Comparison of ENCODE assay signal across 16 cellular contexts in genomic region chr12:116148844-116149243, GRCh38.
DNase-seq lines count a peak whose midpoint lies in the region; ATAC-seq, FAIRE-seq and TF ChIP-seq lines count a peak whose summit lies in the region.
"Had no signal": no experiment of that assay in that cellular context is flagged by ENCODE, and none has a peak within 500 bp of the region (broad histone marks: within the 10 kb centered on the region; RNA-seq: fewer than 3 reads in every experiment).

No MANE protein-coding gene starts in this region.

- H3K79me2 ChIP-seq in GM12878 (ENCODE audit: control insufficient read depth, insufficient read depth, low read length), result peaks cover 4% of the 10 kb centered on the region

- peaks cover 59 to 62% of the 10 kb centered on the region in 2 donors for H3K4me1 Mint-ChIP-seq in natural killer cell

- DNase-seq in A549 (ENCODE audit: low read depth in 1 of 2, low spot score in 1 of 2), result peak in 1 of 2 experiments; percentile 40
- no peak for DNase-seq in GM12891 (ENCODE audit: insufficient read length, low spot score)
- DNase-seq in GM12878 (ENCODE audit: low read depth, low spot score), result no peak
- DNase-seq in natural killer cell, result no peak
- DNase-seq in islet precursor cell, result no peak
- DNase-seq in GM13977 (ENCODE audit: low spot score), result no peak
- DNase-seq: activated naive CD4-positive, alpha-beta T cell treated with anti-CD3 and anti-CD28 coated beads, Interleukin-2, amount 10 ng/mL, durations not matched to agents 7 days and 5 days; effector CD4-positive, alpha-beta T cell; GF-D8; NCI-H2029; retina; SIG-M5 had no signal

- H3K27me3 Mint-ChIP-seq in natural killer cell (ENCODE audit: low read depth in 2 of 2), result no peaks in the 10 kb centered on the region
- H3K27me3 Mint-ChIP-seq: activated naive CD4-positive, alpha-beta T cell treated with anti-CD3 and anti-CD28 coated beads, Interleukin-2, amount 10 ng/mL, durations not matched to agents 7 days and 5 days had no signal

- in situ Hi-C loops in GM12878 (cut with MboI), result no loop called here
- in situ Hi-C loops in GM13977 (cut with MboI; ENCODE audit: low pct_unique_long_range_greater_than_20kb, low sequenced_read_pairs, unreplicated experiment), result no loop called here

- POLR2A ChIA-PET in A549 (lab: Yijun Ruan, JAX) (interaction anchor here (1.1 kb wide), 1 partner anchor 14 kb away, joined by 3 read pairs; no protein-coding TSS in a partner anchor), GM12878 (lab: Charles Lee) (no interaction called here)

- FAIRE-seq in A549 (lab: Jason Lieb, UNC), result peak; percentile 39
- FAIRE-seq in GM12891 (lab: Jason Lieb, UNC), result peak; percentile 72
- FAIRE-seq in GM12878 (lab: Jason Lieb, UNC), result no peak

- TF ChIP-seq POLR2A in A549 (IDR thresholded peaks at IDR 0.05; ENCODE audit: low read length), result no peak
- no peak for TF ChIP-seq POLR2A in GM12891 (IDR thresholded peaks at IDR 0.05; ENCODE audit: low read depth, low read length)
- no peak for TF ChIP-seq POLR2A in GM12878 (IDR thresholded peaks at IDR 0.05; ENCODE audit: low read depth, low read length)

- H3K9me3 Mint-ChIP-seq in natural killer cell, result no peaks in the 10 kb centered on the region
- H3K9me3 Mint-ChIP-seq: activated naive CD4-positive, alpha-beta T cell treated with anti-CD3 and anti-CD28 coated beads, Interleukin-2, amount 10 ng/mL, durations not matched to agents 7 days and 5 days; GM23338 had no signal

- H3K4me1 ChIP-seq in A549 (peaks cover 63% of the 10 kb centered on the region), GM12878 (ENCODE audit: control insufficient read depth, insufficient read depth, low read length) (peaks cover 10% of the 10 kb centered on the region)
- H3K4me1 ChIP-seq: breast epithelium had no signal

- TF ChIP-seq RAD21 in A549 (conservative IDR thresholded peaks at IDR 0.05 in 1 of 2, IDR thresholded peaks at IDR 0.05 in 1 of 2) (no peak), GM12878 (IDR thresholded peaks at IDR 0.05; ENCODE audit: insufficient read depth, low read depth, low read length) (no peak)

- CTCF ChIA-PET in A549 (lab: Yijun Ruan, JAX) (no interaction called here), GM12878 (lab: Yijun Ruan, JAX) (no interaction called here)

- TF ChIP-seq EP300 in A549 (IDR thresholded peaks at IDR 0.05) (no peak), GM12878 (IDR thresholded peaks at IDR 0.05; ENCODE audit: borderline replicate concordance in 1 of 2, control insufficient read depth in 1 of 2, low read depth in 2 of 2, low read length in 2 of 2) (no peak)

- no peaks in the 10 kb centered on the region for H3K36me3 ChIP-seq in GM12878 (ENCODE audit: control insufficient read depth in 2 of 2, insufficient read depth in 2 of 2, low read length in 1 of 2)
- H3K36me3 ChIP-seq: breast epithelium had no signal

- H3K4me2 ChIP-seq in A549, result 0 out of 3 replicates have a peak overlapping the region, but pooled peaks have one; percentile 17
- no peak overlapping the region for H3K4me2 ChIP-seq in GM12878 (ENCODE audit: control insufficient read depth, insufficient read depth)
- H3K4me2 ChIP-seq: GM23338 had no signal

- peak in 1 of 2 experiments; percentile 56; a peak in 3 of 6 replicates for ATAC-seq in A549
- peak; percentile 56 for ATAC-seq in GM12878
- no peak for ATAC-seq in natural killer cell
- ATAC-seq in GM18870 (IDR thresholded peaks at IDR 0.05; ENCODE audit: unreplicated experiment), result no peak
- ATAC-seq: activated CD4-positive, CD25-positive, alpha-beta regulatory T cell treated with anti-CD3 and anti-CD28 coated beads, Interleukin-2, amount 50 U/mL, for 24 hours; GM23338 had no signal

- no peak for TF ChIP-seq CTCF in A549 (IDR thresholded peaks at IDR 0.05)
- TF ChIP-seq CTCF in GM12878 (IDR thresholded peaks at IDR 0.05 in 2 of 3, conservative IDR thresholded peaks at IDR 0.05 in 1 of 3; ENCODE audit: control insufficient read depth in 2 of 3, extremely low read depth in 1 of 3, insufficient read depth in 1 of 3, low read depth in 3 of 3, low read length in 3 of 3), result no peak
- no peak for TF ChIP-seq CTCF in natural killer cell (IDR thresholded peaks at IDR 0.05)
- TF ChIP-seq CTCF in GM13977 (IDR thresholded peaks at IDR 0.05; ENCODE audit: extremely low read depth, insufficient read depth, missing control alignments), result no peak

- peak overlapping the region; percentile 1 to 9 for H3K27ac Mint-ChIP-seq in natural killer cell
- H3K27ac Mint-ChIP-seq: activated naive CD4-positive, alpha-beta T cell treated with anti-CD3 and anti-CD28 coated beads, Interleukin-2, amount 10 ng/mL, durations not matched to agents 7 days and 5 days; GM23338 had no signal

- WGBS in A549 (ENCODE audit: missing lambda C conversion rate), result 50% methylated on average over 3 of the region's 3 CpGs
- 27% methylated on average over 3 of the region's 3 CpGs for WGBS in GM12878 (ENCODE audit: insufficient coverage, insufficient replicate concordance, low lambda C conversion rate, missing lambda C conversion rate)

- H3K4me3 ChIP-seq in A549 (no peak overlapping the region), GM12878 (no peak overlapping the region)
- H3K4me3 ChIP-seq: breast epithelium, GM23338 had no signal

- H2AFZ ChIP-seq in GM12878 (ENCODE audit: control insufficient read depth, low read depth, low read length), result no peak overlapping the region
- H2AFZ ChIP-seq: GM23338 had no signal

- no peak overlapping the region for H3K27ac ChIP-seq in A549
- H3K27ac ChIP-seq in GM12878 (ENCODE audit: control insufficient read depth, insufficient read depth), result no peak overlapping the region
- H3K27ac ChIP-seq: breast epithelium had no signal

- H3K9me3 ChIP-seq in A549, result no peaks in the 10 kb centered on the region
- H3K9me3 ChIP-seq in GM12878 (replicated peaks; ENCODE audit: control insufficient read depth, insufficient read depth, low read length), result no peaks in the 10 kb centered on the region
- H3K9me3 ChIP-seq: breast epithelium had no signal

- RAD21 ChIA-PET in GM12878 (lab: Charles Lee; ENCODE audit: unreplicated experiment), result no interaction called here

- SMC1A ChIA-PET in GM12878 (lab: Charles Lee; ENCODE audit: uncharacterized antibody, unreplicated experiment), result no interaction called here

- no peaks in the 10 kb centered on the region for H3K36me3 Mint-ChIP-seq in natural killer cell
- H3K36me3 Mint-ChIP-seq: activated naive CD4-positive, alpha-beta T cell treated with anti-CD3 and anti-CD28 coated beads, Interleukin-2, amount 10 ng/mL, durations not matched to agents 7 days and 5 days had no signal

- H3K4me3 Mint-ChIP-seq in natural killer cell, result no peak overlapping the region
- H3K4me3 Mint-ChIP-seq: activated naive CD4-positive, alpha-beta T cell treated with anti-CD3 and anti-CD28 coated beads, Interleukin-2, amount 10 ng/mL, durations not matched to agents 7 days and 5 days; GM23338 had no signal

- intact Hi-C loops in GM12878 (cut with micrococcal nuclease; ENCODE audit: unreplicated experiment) (no loop called here), natural killer cell (cut with micrococcal nuclease) (no loop called here)

- H3K27me3 ChIP-seq in GM12878 (replicated peaks in 1 of 2; ENCODE audit: control insufficient read depth in 2 of 2, insufficient read depth in 2 of 2, low read length in 1 of 2), result no peaks in the 10 kb centered on the region
- H3K27me3 ChIP-seq: breast epithelium had no signal

- H4K20me1 ChIP-seq in GM12878 (ENCODE audit: control insufficient read depth, insufficient read depth), result no peaks in the 10 kb centered on the region

- BruUV-seq in GM12878 (replicated peaks; lab: Mats Ljungman, UMichigan), result no TSS peak

- no peak overlapping the region for H3K9ac ChIP-seq in GM12878 (ENCODE audit: control insufficient read depth, insufficient read depth, low read length)

TF ChIP-seq in A549, 52 proteins besides CTCF, POLR2A, EP300 and RAD21 (continues in another document):
- TF ChIP-seq E2F6 (IDR thresholded peaks at IDR 0.05; ENCODE audit: borderline replicate concordance, low read depth) (no peak), TFCP2L1 (CRISPR knock-in tag; IDR thresholded peaks at IDR 0.05) (no peak)

TF ChIP-seq in GM12891, 5 proteins besides CTCF, POLR2A, EP300 and RAD21:
- no peak for TF ChIP-seq POLR2AphosphoS5 (IDR thresholded peaks at IDR 0.05; ENCODE audit: low read depth, low read length)
- TF ChIP-seq POU2F2 (IDR thresholded peaks at IDR 0.05; ENCODE audit: low read depth, low read length), result no peak
- TF ChIP-seq TAF1 (IDR thresholded peaks at IDR 0.05; ENCODE audit: low read depth, low read length), result no peak
- no peak for TF ChIP-seq PAX5 (IDR thresholded peaks at IDR 0.05; ENCODE audit: insufficient read depth, low read length, severe bottlenecking)
- no peak for TF ChIP-seq SPI1 (IDR thresholded peaks at IDR 0.05; ENCODE audit: low read depth, low read length)

TF ChIP-seq in GM12878, 131 proteins besides CTCF, POLR2A, EP300 and RAD21 (continues in another document):
- TF ChIP-seq BMI1 (IDR thresholded peaks at IDR 0.05; ENCODE audit: borderline replicate concordance) (no peak), ATF2 (IDR thresholded peaks at IDR 0.05; ENCODE audit: low read length) (peak; percentile 28; the same call in 1 of the 2 replicates), NFIC (IDR thresholded peaks at IDR 0.05; ENCODE audit: low read depth, low read length) (peak; percentile 42; the same call in 1 of the 2 replicates), PAX8 (IDR thresholded peaks at IDR 0.05) (no peak), RUNX3 (IDR thresholded peaks at IDR 0.05; ENCODE audit: low read length) (peak; percentile 22; the same call in 1 of the 2 replicates), ESRRA (IDR thresholded peaks at IDR 0.05; ENCODE audit: low read length) (no peak), MEF2A (IDR thresholded peaks at IDR 0.05; ENCODE audit: insufficient read depth, low read depth, low read length) (peak; percentile 93)
